10 cellular contexts compared by ENCODE assay signal in the genomic region with DNA sequence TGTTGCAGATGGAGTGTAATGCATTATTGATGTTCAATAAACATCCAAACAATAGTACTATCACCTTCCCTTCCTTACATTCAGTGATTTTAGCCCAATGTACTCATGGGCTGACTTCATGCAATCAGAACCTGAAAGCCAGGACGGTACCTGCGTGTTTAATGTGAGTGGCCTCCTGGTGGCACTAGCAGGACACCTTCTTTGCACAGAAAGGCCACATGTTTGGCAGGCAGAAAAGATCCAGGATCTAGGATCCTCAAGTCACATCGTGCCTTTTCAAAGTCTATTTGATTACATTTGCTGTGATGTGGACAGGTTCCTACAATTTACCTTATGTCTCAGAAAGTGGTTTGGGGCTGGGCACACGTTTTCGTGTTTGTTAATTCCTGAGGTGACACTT.
DNase-seq lines count a peak whose midpoint lies in the region; ATAC-seq and TF ChIP-seq lines count a peak whose summit lies in the region.
"Had no signal": no experiment of that assay in that cellular context is flagged by ENCODE, and none has a peak within 500 bp of the region (broad histone marks: within the 10 kb centered on the region; RNA-seq: fewer than 3 reads in every experiment).

No MANE protein-coding gene starts in this region.

- H3K4me3 ChIP-seq in SK-N-SH (ENCODE audit: low read depth in 2 of 2, low read length in 1 of 2) (no peak overlapping the region), brain microvascular endothelial cell (ENCODE audit: low read depth, low read length) (no peak overlapping the region)
- H3K4me3 ChIP-seq: SJSA1 had no signal

- H3K27ac ChIP-seq in SK-N-SH (ENCODE audit: low read depth in 2 of 2, low read length in 1 of 2) = no peak overlapping the region
- no peak overlapping the region for H3K27ac ChIP-seq in brain microvascular endothelial cell
- H3K27ac ChIP-seq: SJSA1 had no signal

- no peak overlapping the region for H3K4me2 ChIP-seq in SK-N-SH

- no peaks in the 10 kb centered on the region for H3K9me3 ChIP-seq in SK-N-SH
- H3K9me3 ChIP-seq: SJSA1 had no signal

- no peaks in the 10 kb centered on the region for H3K79me2 ChIP-seq in SK-N-SH (ENCODE audit: insufficient read depth)

- in situ Hi-C loops in brain microvascular endothelial cell (cut with HindIII; ENCODE audit: low pct_ligation_motif_present, low sequenced_read_pairs) = no loop called here

- 37% methylated on average over 5 of the region's 5 CpGs for WGBS in SK-N-SH (ENCODE audit: low lambda C conversion rate)

- no peaks in the 10 kb centered on the region for H3K27me3 ChIP-seq in SK-N-SH (ENCODE audit: insufficient read depth)
- peaks cover 4% of the 10 kb centered on the region for H3K27me3 ChIP-seq in brain microvascular endothelial cell (replicated peaks)

- H2AFZ ChIP-seq in SK-N-SH (ENCODE audit: low read depth) = no peak overlapping the region

- no peaks in the 10 kb centered on the region for H3K4me1 ChIP-seq in SK-N-SH (ENCODE audit: control insufficient read depth in 1 of 2, insufficient read depth in 2 of 2, low read depth in 1 of 2, low read length in 1 of 2)

- no peak overlapping the region for H3K9ac ChIP-seq in SK-N-SH

- TF ChIP-seq RAD21 in SK-N-SH (IDR thresholded peaks at IDR 0.05; ENCODE audit: low read length) = peak; percentile 65

- TF ChIP-seq EP300 in SK-N-SH (IDR thresholded peaks at IDR 0.05; ENCODE audit: borderline replicate concordance in 1 of 2, low read depth in 1 of 2, low read length in 1 of 2) = no peak

- TF ChIP-seq CTCF in SK-N-SH (IDR thresholded peaks at IDR 0.05) = peak; percentile 36; the same call in 1 of the 2 replicates
- TF ChIP-seq CTCF in brain microvascular endothelial cell (IDR thresholded peaks at IDR 0.05; ENCODE audit: low read depth, low read length, missing control alignments) = peak; percentile 36

- H3F3A ChIP-seq in SK-N-SH (replicated peaks; ENCODE audit: insufficient read depth) = no peaks in the 10 kb centered on the region

- no peaks in the 10 kb centered on the region for H3K9me2 ChIP-seq in SK-N-SH

- no peaks in the 10 kb centered on the region for H4K20me1 ChIP-seq in SK-N-SH (ENCODE audit: insufficient read depth)

- DNase-seq in SK-N-SH (no peak), NCI-H1048 (lab: John Stamatoyannopoulos, UW) (peak; percentile 3), brain microvascular endothelial cell (no peak), retina (peak; percentile 65), SHP77 treated with DMSO at 0.1 percent for 48 hours (lab: John Stamatoyannopoulos, UW) (no peak)
- no peak for DNase-seq in activated T-cell treated with anti-CD3 and anti-CD28 coated beads, Interleukin-2, amount 50 U/mL, for 1 hour
- DNase-seq: amniotic stem cell had no signal

- no peak; the same call in 2 of the 3 replicates for ATAC-seq in SK-N-SH treated with all-trans-retinoic acid at 6 μM for 48 hours
- ATAC-seq in GM19463 (IDR thresholded peaks at IDR 0.05; ENCODE audit: unreplicated experiment) = no peak

- CTCF ChIA-PET in SK-N-SH (lab: Yijun Ruan, JAX) = interaction anchor here (0.9 to 2.6 kb wide), 5 partner anchors 7 to 971 kb away, joined by 3 to 12 read pairs (median 4); no protein-coding TSS in a partner anchor

- H3K36me3 ChIP-seq in SK-N-SH (replicated peaks in 1 of 2; ENCODE audit: control insufficient read depth in 1 of 2, insufficient read depth in 2 of 2, low read length in 1 of 2) (no peaks in the 10 kb centered on the region), brain microvascular endothelial cell (replicated peaks) (no peaks in the 10 kb centered on the region)
- H3K36me3 ChIP-seq: SJSA1 had no signal

- POLR2A ChIA-PET in SK-N-SH (lab: Yijun Ruan, JAX) = interaction anchor here (0.6 kb wide), 1 partner anchor 316 kb away, joined by 5 read pairs; no protein-coding TSS in a partner anchor

TF ChIP-seq in SK-N-SH, 30 proteins besides CTCF, POLR2A, EP300 and RAD21:
- TF ChIP-seq, protein P1, sequence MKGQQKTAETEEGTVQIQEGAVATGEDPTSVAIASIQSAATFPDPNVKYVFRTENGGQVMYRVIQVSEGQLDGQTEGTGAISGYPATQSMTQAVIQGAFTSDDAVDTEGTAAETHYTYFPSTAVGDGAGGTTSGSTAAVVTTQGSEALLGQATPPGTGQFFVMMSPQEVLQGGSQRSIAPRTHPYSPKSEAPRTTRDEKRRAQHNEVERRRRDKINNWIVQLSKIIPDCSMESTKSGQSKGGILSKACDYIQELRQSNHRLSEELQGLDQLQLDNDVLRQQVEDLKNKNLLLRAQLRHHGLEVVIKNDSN (IDR thresholded peaks at IDR 0.05; ENCODE audit: borderline replicate concordance, low read depth) = no peak
- TF ChIP-seq SMC3 (IDR thresholded peaks at IDR 0.05; ENCODE audit: low read depth, low read length) = peak; percentile 19; the same call in 1 of the 2 replicates
- TF ChIP-seq, protein P2, sequence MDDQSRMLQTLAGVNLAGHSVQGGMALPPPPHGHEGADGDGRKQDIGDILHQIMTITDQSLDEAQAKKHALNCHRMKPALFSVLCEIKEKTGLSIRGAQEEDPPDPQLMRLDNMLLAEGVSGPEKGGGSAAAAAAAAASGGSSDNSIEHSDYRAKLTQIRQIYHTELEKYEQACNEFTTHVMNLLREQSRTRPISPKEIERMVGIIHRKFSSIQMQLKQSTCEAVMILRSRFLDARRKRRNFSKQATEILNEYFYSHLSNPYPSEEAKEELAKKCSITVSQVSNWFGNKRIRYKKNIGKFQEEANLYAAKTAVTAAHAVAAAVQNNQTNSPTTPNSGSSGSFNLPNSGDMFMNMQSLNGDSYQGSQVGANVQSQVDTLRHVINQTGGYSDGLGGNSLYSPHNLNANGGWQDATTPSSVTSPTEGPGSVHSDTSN (IDR thresholded peaks at IDR 0.05) = no peak

TF ChIP-seq in SK-N-SH treated with all-trans-retinoic acid at 6 μM for 48 hours, 23 proteins besides CTCF, POLR2A, EP300 and RAD21 (continues in another document):
- TF ChIP-seq, protein P3, sequence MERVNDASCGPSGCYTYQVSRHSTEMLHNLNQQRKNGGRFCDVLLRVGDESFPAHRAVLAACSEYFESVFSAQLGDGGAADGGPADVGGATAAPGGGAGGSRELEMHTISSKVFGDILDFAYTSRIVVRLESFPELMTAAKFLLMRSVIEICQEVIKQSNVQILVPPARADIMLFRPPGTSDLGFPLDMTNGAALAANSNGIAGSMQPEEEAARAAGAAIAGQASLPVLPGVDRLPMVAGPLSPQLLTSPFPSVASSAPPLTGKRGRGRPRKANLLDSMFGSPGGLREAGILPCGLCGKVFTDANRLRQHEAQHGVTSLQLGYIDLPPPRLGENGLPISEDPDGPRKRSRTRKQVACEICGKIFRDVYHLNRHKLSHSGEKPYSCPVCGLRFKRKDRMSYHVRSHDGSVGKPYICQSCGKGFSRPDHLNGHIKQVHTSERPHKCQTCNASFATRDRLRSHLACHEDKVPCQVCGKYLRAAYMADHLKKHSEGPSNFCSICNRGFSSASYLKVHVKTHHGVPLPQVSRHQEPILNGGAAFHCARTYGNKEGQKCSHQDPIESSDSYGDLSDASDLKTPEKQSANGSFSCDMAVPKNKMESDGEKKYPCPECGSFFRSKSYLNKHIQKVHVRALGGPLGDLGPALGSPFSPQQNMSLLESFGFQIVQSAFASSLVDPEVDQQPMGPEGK (CRISPR knock-in tag; IDR thresholded peaks at IDR 0.05; ENCODE audit: borderline replicate concordance) = no peak
- no peak for TF ChIP-seq PPARA (CRISPR knock-in tag; IDR thresholded peaks at IDR 0.05; ENCODE audit: borderline replicate concordance)
- no peak for TF ChIP-seq ESRRG (CRISPR knock-in tag; IDR thresholded peaks at IDR 0.05)
- TF ChIP-seq ARNTL (CRISPR knock-in tag; IDR thresholded peaks at IDR 0.05; ENCODE audit: borderline replicate concordance, low read depth) = no peak
- TF ChIP-seq ZC3H10 (CRISPR knock-in tag; IDR thresholded peaks at IDR 0.05) = no peak
- no peak for TF ChIP-seq OSR1 (CRISPR knock-in tag; IDR thresholded peaks at IDR 0.05)
- no peak for TF ChIP-seq CSDC2 (CRISPR knock-in tag; IDR thresholded peaks at IDR 0.05)
- TF ChIP-seq, protein P4, sequence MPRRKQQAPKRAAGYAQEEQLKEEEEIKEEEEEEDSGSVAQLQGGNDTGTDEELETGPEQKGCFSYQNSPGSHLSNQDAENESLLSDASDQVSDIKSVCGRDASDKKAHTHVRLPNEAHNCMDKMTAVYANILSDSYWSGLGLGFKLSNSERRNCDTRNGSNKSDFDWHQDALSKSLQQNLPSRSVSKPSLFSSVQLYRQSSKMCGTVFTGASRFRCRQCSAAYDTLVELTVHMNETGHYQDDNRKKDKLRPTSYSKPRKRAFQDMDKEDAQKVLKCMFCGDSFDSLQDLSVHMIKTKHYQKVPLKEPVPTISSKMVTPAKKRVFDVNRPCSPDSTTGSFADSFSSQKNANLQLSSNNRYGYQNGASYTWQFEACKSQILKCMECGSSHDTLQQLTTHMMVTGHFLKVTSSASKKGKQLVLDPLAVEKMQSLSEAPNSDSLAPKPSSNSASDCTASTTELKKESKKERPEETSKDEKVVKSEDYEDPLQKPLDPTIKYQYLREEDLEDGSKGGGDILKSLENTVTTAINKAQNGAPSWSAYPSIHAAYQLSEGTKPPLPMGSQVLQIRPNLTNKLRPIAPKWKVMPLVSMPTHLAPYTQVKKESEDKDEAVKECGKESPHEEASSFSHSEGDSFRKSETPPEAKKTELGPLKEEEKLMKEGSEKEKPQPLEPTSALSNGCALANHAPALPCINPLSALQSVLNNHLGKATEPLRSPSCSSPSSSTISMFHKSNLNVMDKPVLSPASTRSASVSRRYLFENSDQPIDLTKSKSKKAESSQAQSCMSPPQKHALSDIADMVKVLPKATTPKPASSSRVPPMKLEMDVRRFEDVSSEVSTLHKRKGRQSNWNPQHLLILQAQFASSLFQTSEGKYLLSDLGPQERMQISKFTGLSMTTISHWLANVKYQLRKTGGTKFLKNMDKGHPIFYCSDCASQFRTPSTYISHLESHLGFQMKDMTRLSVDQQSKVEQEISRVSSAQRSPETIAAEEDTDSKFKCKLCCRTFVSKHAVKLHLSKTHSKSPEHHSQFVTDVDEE (CRISPR knock-in tag; IDR thresholded peaks at IDR 0.05) = no peak
- TF ChIP-seq, protein P5, sequence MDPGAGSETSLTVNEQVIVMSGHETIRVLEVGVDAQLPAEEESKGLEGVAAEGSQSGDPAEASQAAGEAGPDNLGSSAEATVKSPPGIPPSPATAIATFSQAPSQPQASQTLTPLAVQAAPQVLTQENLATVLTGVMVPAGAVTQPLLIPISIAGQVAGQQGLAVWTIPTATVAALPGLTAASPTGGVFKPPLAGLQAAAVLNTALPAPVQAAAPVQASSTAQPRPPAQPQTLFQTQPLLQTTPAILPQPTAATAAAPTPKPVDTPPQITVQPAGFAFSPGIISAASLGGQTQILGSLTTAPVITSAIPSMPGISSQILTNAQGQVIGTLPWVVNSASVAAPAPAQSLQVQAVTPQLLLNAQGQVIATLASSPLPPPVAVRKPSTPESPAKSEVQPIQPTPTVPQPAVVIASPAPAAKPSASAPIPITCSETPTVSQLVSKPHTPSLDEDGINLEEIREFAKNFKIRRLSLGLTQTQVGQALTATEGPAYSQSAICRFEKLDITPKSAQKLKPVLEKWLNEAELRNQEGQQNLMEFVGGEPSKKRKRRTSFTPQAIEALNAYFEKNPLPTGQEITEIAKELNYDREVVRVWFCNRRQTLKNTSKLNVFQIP (CRISPR knock-in tag; IDR thresholded peaks at IDR 0.05; ENCODE audit: borderline replicate concordance, low read depth) = no peak
- no peak for TF ChIP-seq RARB (CRISPR knock-in tag; IDR thresholded peaks at IDR 0.05)

Comparison
In these comparisons a context has a peak if more than half of its experiments do, and no peak if none do; other contexts are left out.
1. DNase-seq: peak in NCI-H1048 (single experiment) and retina (single experiment); none in SK-N-SH (single experiment), brain microvascular endothelial cell (single experiment), SHP77 treated with DMSO at 0.1 percent for 48 hours (single experiment) and activated T-cell treated with anti-CD3 and anti-CD28 coated beads, Interleukin-2, amount 50 U/mL, for 1 hour (single experiment).